ENCODE assay signal across 19 cellular contexts in the genomic region with DNA sequence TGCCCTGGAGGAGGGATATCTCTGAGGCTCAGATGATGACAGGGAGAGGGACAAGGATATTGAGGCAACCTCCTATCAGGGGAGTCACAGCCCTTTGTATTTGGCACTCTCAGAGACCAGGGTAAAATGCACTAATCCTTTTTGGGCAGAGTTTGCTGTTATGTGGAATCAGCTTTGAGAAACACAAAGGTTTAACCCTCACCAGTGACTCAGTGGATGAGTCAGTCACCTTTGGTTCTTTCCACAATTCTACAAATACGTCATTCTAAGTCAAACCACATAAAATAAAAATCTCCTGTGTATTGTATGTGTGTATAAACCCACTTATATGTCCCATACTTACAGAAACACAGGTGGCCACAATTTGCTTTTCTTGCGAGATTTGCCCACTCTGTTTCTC. TPM values are rescaled to one million over a fixed set of nuclear protein-coding genes. Genes with fewer than 3 reads are reported as not detected.
DNase-seq lines count a peak whose midpoint lies in the region; ATAC-seq and TF ChIP-seq lines count a peak whose summit lies in the region.
"Had no signal": no experiment of that assay in that cellular context is flagged by ENCODE, and none has a peak within 500 bp of the region (broad histone marks: within the 10 kb centered on the region; RNA-seq: fewer than 3 reads in every experiment).

No MANE protein-coding gene starts in this region.

- ATAC-seq in foreskin keratinocyte: peak; percentile 94
- no peak for ATAC-seq in GM19035 (IDR thresholded peaks at IDR 0.05; ENCODE audit: unreplicated experiment)
- ATAC-seq: HCT116; stimulated activated naive B cell treated with anti-CD40 and anti-IgM and Interleukin-4, amounts not matched to agents 10 μg/mL and 1 μg/mL and 100 μg/mL, for 72 hours had no signal

- H3K27me3 ChIP-seq in foreskin keratinocyte (peaks cover 43% of the 10 kb centered on the region), SJCRH30 (no peaks in the 10 kb centered on the region)
- H3K27me3 ChIP-seq: ascending aorta, vagina had no signal

- no peaks in the 10 kb centered on the region for H3K9me3 ChIP-seq in SJCRH30 (replicated peaks)
- H3K9me3 ChIP-seq: ascending aorta, BLaER1, vagina had no signal

- DNase-seq in AG20443 (ENCODE audit: low spot score) (peak; percentile 56), HPDE6-E6E7 (ENCODE audit: extremely low spot score) (peak; percentile 11), amniotic epithelial cell (ENCODE audit: low read depth) (peak; percentile 58), foreskin keratinocyte (peak; percentile 35 to 74), NCI-H187 treated with DMSO at 0.1 percent for 48 hours (lab: John Stamatoyannopoulos, UW) (no peak), SJCRH30 (no peak), 8988T (no peak)
- DNase-seq: activated CD4-positive, alpha-beta T cell treated with anti-CD3 and anti-CD28 coated beads, Interleukin-2, amount 50 U/mL, for 1 hour; DMS79; naive B cell; OCI-M1; stimulated activated CD4-positive, alpha-beta T cell treated with anti-CD3 and anti-CD28 coated beads, Interleukin-4, amount 100 ng/mL, for 24 hours; stimulated activated naive B cell treated with anti-CD40 and anti-IgM and Interleukin-4, amounts not matched to agents 10 μg/mL and 1 μg/mL and 100 μg/mL, for 72 hours had no signal

- no peak for TF ChIP-seq CTCF in foreskin keratinocyte (conservative IDR thresholded peaks at IDR 0.05)

- no peak overlapping the region for H3K4me3 ChIP-seq in SJCRH30
- H3K4me3 ChIP-seq: ascending aorta, BLaER1, vagina had no signal

- H3K4me1 ChIP-seq in foreskin keratinocyte: no peaks in the 10 kb centered on the region
- no peaks in the 10 kb centered on the region for H3K4me1 ChIP-seq in SJCRH30
- H3K4me1 ChIP-seq: ascending aorta, BLaER1 had no signal

- H3K27ac ChIP-seq in foreskin keratinocyte: no peak overlapping the region
- H3K27ac ChIP-seq in SJCRH30: no peak overlapping the region
- H3K27ac ChIP-seq: ascending aorta, BLaER1, vagina had no signal

- H3K36me3 ChIP-seq in SJCRH30: no peaks in the 10 kb centered on the region
- H3K36me3 ChIP-seq: ascending aorta, BLaER1, vagina had no signal

RNA-seq across cellular contexts. Expression of a gene that starts 5.1 kb away (rescaled TPM):
- 0.04 TPM in 1 of 2 replicates, not detected in the other for total RNA-seq in foreskin keratinocyte
- polyA plus RNA-seq in foreskin keratinocyte: not detected in 2 replicates
- under 0.01 and 0.02 TPM in 2 replicates for total RNA-seq in SJCRH30 (2014; rRNA removed; shearing (Covaris generic))
- total RNA-seq: activated T-helper 1 cell treated with anti-CD3 and anti-CD28 coated beads, Interleukin-12 subunit alpha, Interleukin-12 subunit beta, Interleukin-2, Interleukin-4 antibody, amounts not matched to agents 30 ng/mL and 10 ng/mL and 1 ng/mL, durations not matched to agents 14 hours and 24 hours and 36 hours had no signal

Comparison
In these comparisons a context has a peak if more than half of its experiments do, and no peak if none do; other contexts are left out.
1. DNase-seq: peak in AG20443 (single experiment), HPDE6-E6E7 (single experiment), amniotic epithelial cell (single experiment) and foreskin keratinocyte (2 of 2); none in NCI-H187 treated with DMSO at 0.1 percent for 48 hours (single experiment), SJCRH30 (0 of 2) and 8988T (single experiment).